Comparison of ENCODE assay signal across 8 cellular contexts in the genomic region with DNA sequence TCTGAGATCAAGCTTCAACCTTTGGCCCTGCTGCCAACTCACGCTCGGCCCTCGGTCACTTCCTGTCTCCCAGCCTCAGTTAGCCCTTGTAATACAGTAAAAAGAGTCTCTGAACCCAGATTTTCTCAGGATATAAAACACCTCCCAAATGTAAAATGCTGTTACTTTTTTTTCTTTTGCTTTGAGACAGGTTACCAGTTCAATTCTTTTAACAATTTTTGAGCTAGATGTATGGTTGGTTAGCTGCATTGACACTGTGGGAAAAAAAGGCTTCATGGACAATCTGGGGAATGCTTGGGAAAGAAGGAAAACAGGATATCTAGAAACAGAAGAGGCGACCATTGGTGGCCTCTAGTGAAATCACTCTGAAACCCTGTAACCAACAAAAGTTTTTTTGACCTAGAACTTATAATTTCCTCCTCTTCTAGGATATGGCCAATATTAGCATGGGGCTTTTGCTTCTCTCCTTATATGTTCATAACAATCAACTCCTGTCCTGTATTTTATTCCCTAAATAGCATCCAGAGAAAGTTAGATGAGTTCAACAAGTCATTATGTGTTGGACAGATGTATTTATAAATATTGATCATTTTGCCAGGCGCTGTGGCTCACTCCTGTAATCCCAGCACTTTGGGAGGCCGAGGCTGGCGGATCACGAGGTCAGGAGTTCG. TPM values are rescaled to one million over a fixed set of nuclear protein-coding genes. Genes with fewer than 3 reads are reported as not detected.
DNase-seq lines count a peak whose midpoint lies in the region; ATAC-seq and TF ChIP-seq lines count a peak whose summit lies in the region.

No MANE protein-coding gene starts in this region.

- H3K36me3 ChIP-seq in KOPT-K1 (ENCODE audit: insufficient read depth, low read length) (peaks cover 5% of the 10 kb centered on the region; the same call in 1 of the 2 replicates), colonic mucosa (no peaks in the 10 kb centered on the region)

- H3K27ac ChIP-seq in KOPT-K1 (ENCODE audit: low read depth, low read length, poor library complexity, severe bottlenecking) (peak overlapping the region; percentile 88), colonic mucosa (peak overlapping the region; percentile 94)

- peaks cover 10% of the 10 kb centered on the region for H3K4me1 ChIP-seq in colonic mucosa

- H3K36me3 Mint-ChIP-seq in CD14-positive monocyte (no peaks in the 10 kb centered on the region), nephron progenitor cell (ENCODE audit: low read depth) (peaks cover 14% of the 10 kb centered on the region)

- peak overlapping the region; percentile 67 for H3K4me3 ChIP-seq in colonic mucosa

- H3K9ac ChIP-seq in colonic mucosa (ENCODE audit: low read depth in 2 of 2, low read length in 2 of 2), result peak overlapping the region; percentile 96 to 98

- H3K27ac Mint-ChIP-seq in CD14-positive monocyte, result peak overlapping the region in 6 of 7 donors; percentile 96 to 97 (median 96)
- H3K27ac Mint-ChIP-seq in nephron progenitor cell, result peak overlapping the region; percentile 98

- ATAC-seq in GM21381 (IDR thresholded peaks at IDR 0.05; ENCODE audit: unreplicated experiment), result no peak
- no peak for ATAC-seq in HG03442 (IDR thresholded peaks at IDR 0.05; ENCODE audit: unreplicated experiment)

- H3K27me3 Mint-ChIP-seq in CD14-positive monocyte (ENCODE audit: low read depth in 3 of 3), result no peaks in the 10 kb centered on the region
- H3K27me3 Mint-ChIP-seq in nephron progenitor cell (ENCODE audit: low read depth, poor library complexity), result peaks cover 3% of the 10 kb centered on the region

- H3K4me3 Mint-ChIP-seq in CD14-positive monocyte, result peak overlapping the region; percentile 95
- peak overlapping the region; percentile 95 for H3K4me3 Mint-ChIP-seq in nephron progenitor cell

- DNase-seq in CD14-positive monocyte (ENCODE audit: low spot score), result no peak
- DNase-seq in colonic mucosa, result no peak
- DNase-seq in nephron progenitor cell, result no peak
- no peak for DNase-seq in NCI-H128 (lab: John Stamatoyannopoulos, UW; ENCODE audit: unreplicated experiment)
- no peak for DNase-seq in GM19238 (ENCODE audit: insufficient read length, low spot score)

- TF ChIP-seq CTCF in CD14-positive monocyte (IDR thresholded peaks at IDR 0.05) (no peak), colonic mucosa (IDR thresholded peaks at IDR 0.05) (no peak), nephron progenitor cell (IDR thresholded peaks at IDR 0.05) (no peak)

- H3K9me3 ChIP-seq in KOPT-K1 (ENCODE audit: insufficient read depth, low read length, poor library complexity, severe bottlenecking) (no peaks in the 10 kb centered on the region), colonic mucosa (no peaks in the 10 kb centered on the region)

- H3K9me3 Mint-ChIP-seq in CD14-positive monocyte (no peaks in the 10 kb centered on the region), nephron progenitor cell (no peaks in the 10 kb centered on the region)

- H3K4me1 Mint-ChIP-seq in CD14-positive monocyte, result peaks cover 12% of the 10 kb centered on the region
- peaks cover 21% of the 10 kb centered on the region for H3K4me1 Mint-ChIP-seq in nephron progenitor cell

- no peaks in the 10 kb centered on the region for H3K27me3 ChIP-seq in colonic mucosa

- intact Hi-C loops in CD14-positive monocyte (cut with micrococcal nuclease), result loop anchor here in 1 of 2 donors (5.0 kb wide), 1 partner anchor 102 kb away; a partner anchor contains a TSS
- intact Hi-C loops in colonic mucosa (cut with DNase I), result loop anchor here (5.0 kb wide), 1 partner anchor 143 kb away; a partner anchor contains a TSS

RNA-seq across cellular contexts. Expression of a gene that starts 1.3 kb away (rescaled TPM):
- 10 to 100 TPM; 65.2 to 67.6 TPM for polyA plus RNA-seq in CD14-positive monocyte
- total RNA-seq in colonic mucosa, result 100 to 1,000 TPM; 172 to 254 TPM

RNA-seq across cellular contexts. Expression of a gene that starts 21.0 kb away (rescaled TPM):
- polyA plus RNA-seq in CD14-positive monocyte, result under 1 TPM; 0.16 to 0.27 TPM
- 10 to 100 TPM in 1 of 2 donors, 1 to 10 TPM in 1; 9.6 to 22.0 TPM for total RNA-seq in colonic mucosa
